ENCODE assay signal across 26 cellular contexts in genomic region chr5:150596826-150597225, GRCh38. TPM values are rescaled to one million over a fixed set of nuclear protein-coding genes. Genes with fewer than 3 reads are reported as not detected.
A peak's percentile ranks its signal among the peaks of the same experiment; 100 is the strongest.
DNase-seq lines count a peak whose midpoint lies in the region; FAIRE-seq and TF ChIP-seq lines count a peak whose summit lies in the region.
"Had no signal": no experiment of that assay in that cellular context is flagged by ENCODE, and none has a peak within 500 bp of the region (broad histone marks: within the 10 kb centered on the region; RNA-seq: fewer than 3 reads in every experiment).

No MANE protein-coding gene starts in this region.

- TF ChIP-seq CTCF in NB4 (IDR thresholded peaks at IDR 0.05; ENCODE audit: low read depth, low read length) (no peak), endothelial cell of umbilical vein (IDR thresholded peaks at IDR 0.05; ENCODE audit: extremely low read depth in 1 of 2, insufficient read depth in 1 of 2, low read depth in 1 of 2, low read length in 2 of 2) (no peak)

- no peak overlapping the region for H3K4me2 ChIP-seq in endothelial cell of umbilical vein (ENCODE audit: insufficient read depth, low read length)
- H3K4me2 ChIP-seq: neural progenitor cell had no signal

- no TSS peak for BruUV-seq in endothelial cell of umbilical vein (replicated peaks; lab: Mats Ljungman, UMichigan)

- no peak overlapping the region for H2AFZ ChIP-seq in endothelial cell of umbilical vein (ENCODE audit: low read depth, low read length)
- H2AFZ ChIP-seq: neural progenitor cell had no signal

- no peaks in the 10 kb centered on the region for H4K20me1 ChIP-seq in endothelial cell of umbilical vein (replicated peaks; ENCODE audit: control insufficient read depth, extremely low read depth, insufficient read depth, low read length)

- no peaks in the 10 kb centered on the region for H3K36me3 ChIP-seq in endothelial cell of umbilical vein (ENCODE audit: control insufficient read depth in 2 of 2, extremely low read depth in 1 of 2, insufficient read depth in 2 of 2, low read length in 2 of 2)
- no peaks in the 10 kb centered on the region for H3K36me3 ChIP-seq in skeletal muscle tissue (ENCODE audit: control insufficient read depth in 3 of 3, insufficient read depth in 3 of 3, low read length in 3 of 3)
- H3K36me3 ChIP-seq: esophagus squamous epithelium, MG63, neural progenitor cell had no signal

- TF ChIP-seq POLR2A in NB4 (IDR thresholded peaks at IDR 0.05; ENCODE audit: extremely low read depth, insufficient read length) (no peak), endothelial cell of umbilical vein (IDR thresholded peaks at IDR 0.05; ENCODE audit: low read depth, low read length) (no peak)

- no peaks in the 10 kb centered on the region for H3K4me1 Mint-ChIP-seq in activated naive CD4-positive, alpha-beta T cell treated with anti-CD3 and anti-CD28 coated beads, Interleukin-2, amount 10 ng/mL, durations not matched to agents 7 days and 5 days
- H3K4me1 Mint-ChIP-seq: CD8-positive, alpha-beta memory T cell had no signal

- H3K27ac ChIP-seq in endothelial cell of umbilical vein (ENCODE audit: insufficient read depth, low read depth, low read length): no peak overlapping the region
- peak overlapping the region; percentile 72 for H3K27ac ChIP-seq in skeletal muscle tissue (ENCODE audit: low read depth, low read length)
- H3K27ac ChIP-seq: neural progenitor cell had no signal

- intact Hi-C loops in endothelial cell of umbilical vein (cut with micrococcal nuclease): no loop called here

- H3K79me2 ChIP-seq in endothelial cell of umbilical vein (ENCODE audit: control insufficient read depth, insufficient read depth, low read length): no peaks in the 10 kb centered on the region

- no peaks in the 10 kb centered on the region for H3K27me3 ChIP-seq in endothelial cell of umbilical vein (ENCODE audit: control insufficient read depth in 2 of 2, insufficient read depth in 2 of 2, low read length in 2 of 2)
- no peaks in the 10 kb centered on the region for H3K27me3 ChIP-seq in skeletal muscle tissue (ENCODE audit: control insufficient read depth in 3 of 3, insufficient read depth in 3 of 3, low read length in 3 of 3)
- H3K27me3 ChIP-seq: esophagus squamous epithelium, MG63, neural progenitor cell had no signal

- no peaks in the 10 kb centered on the region for H3K9me1 ChIP-seq in endothelial cell of umbilical vein (replicated peaks; ENCODE audit: control insufficient read depth, extremely low read depth, insufficient read depth, low read length)

- POLR2A ChIA-PET in endothelial cell of umbilical vein (lab: Charles Lee): no interaction called here

- CTCF ChIA-PET in endothelial cell of umbilical vein (lab: Charles Lee): interaction anchor here (1.1 kb wide), 1 partner anchor 16 kb away, joined by 3 read pairs; no protein-coding TSS in a partner anchor
- CTCF ChIA-PET in activated naive CD4-positive, alpha-beta T cell treated with anti-CD3 and anti-CD28 coated beads, Interleukin-2, amount 10 ng/mL, durations not matched to agents 7 days and 5 days (lab: Charles Lee): no interaction called here

- no peak overlapping the region for H3K27ac Mint-ChIP-seq in activated naive CD4-positive, alpha-beta T cell treated with anti-CD3 and anti-CD28 coated beads, Interleukin-2, amount 10 ng/mL, durations not matched to agents 7 days and 5 days
- H3K27ac Mint-ChIP-seq: activated naive CD4-positive, alpha-beta T cell treated with anti-CD3 and anti-CD28 coated beads for 36 hours; CD8-positive, alpha-beta memory T cell; IgD-negative memory B cell; neural progenitor cell had no signal

- no peak overlapping the region for H3K4me3 Mint-ChIP-seq in activated naive CD4-positive, alpha-beta T cell treated with anti-CD3 and anti-CD28 coated beads, Interleukin-2, amount 10 ng/mL, durations not matched to agents 7 days and 5 days
- H3K4me3 Mint-ChIP-seq: activated naive CD4-positive, alpha-beta T cell treated with anti-CD3 and anti-CD28 coated beads for 36 hours; CD8-positive, alpha-beta memory T cell; IgD-negative memory B cell; neural progenitor cell had no signal

- peak; percentile 42 for FAIRE-seq in endothelial cell of umbilical vein (lab: Jason Lieb, UNC)
- FAIRE-seq: GM12891, GM19239 had no signal

- DNase-seq in CD1c-positive myeloid dendritic cell (ENCODE audit: extremely low spot score) (peak; percentile 5), NB4 (ENCODE audit: low read depth) (peak; percentile 98), endothelial cell of umbilical vein (ENCODE audit: low read depth, low spot score) (no peak), NCI-H82 treated with DMSO at 0.1 percent for 48 hours (lab: John Stamatoyannopoulos, UW; ENCODE audit: unreplicated experiment) (no peak), C1 segment of cervical spinal cord (lab: John Stamatoyannopoulos, UW) (no peak)
- no peak for DNase-seq in activated naive CD4-positive, alpha-beta T cell treated with anti-CD3 and anti-CD28 coated beads, Interleukin-2, amount 10 ng/mL, durations not matched to agents 7 days and 5 days
- DNase-seq: activated naive CD4-positive, alpha-beta T cell treated with anti-CD3 and anti-CD28 coated beads for 36 hours; activated T-cell treated with anti-CD3 and anti-CD28 coated beads, Interleukin-2, amount 50 U/mL, for 48 hours; anterior cingulate cortex; CD8-positive, alpha-beta memory T cell; cerebellar nuclear complex; DMS79; effector CD4-positive, alpha-beta T cell; esophagus squamous epithelium; MG63; NCI-H187 treated with DMSO at 0.1 percent for 48 hours; NCI-H774; PC-3; stimulated activated CD8-positive, alpha-beta memory T cell treated with anti-CD3 and anti-CD28 coated beads, Interleukin-4, amount 100 ng/mL, for 48 hours; substantia nigra had no signal

- peaks cover 6% of the 10 kb centered on the region for H3K27me3 Mint-ChIP-seq in activated naive CD4-positive, alpha-beta T cell treated with anti-CD3 and anti-CD28 coated beads, Interleukin-2, amount 10 ng/mL, durations not matched to agents 7 days and 5 days

- no peaks in the 10 kb centered on the region for H3K36me3 Mint-ChIP-seq in activated naive CD4-positive, alpha-beta T cell treated with anti-CD3 and anti-CD28 coated beads, Interleukin-2, amount 10 ng/mL, durations not matched to agents 7 days and 5 days
- H3K36me3 Mint-ChIP-seq: CD8-positive, alpha-beta memory T cell; neural progenitor cell had no signal

- H3K4me3 ChIP-seq in NB4 (ENCODE audit: low read depth, low read length) (peak overlapping the region; percentile 34), endothelial cell of umbilical vein (replicated peaks in 1 of 3; ENCODE audit: insufficient read depth in 1 of 3, low read depth in 1 of 3, low read length in 3 of 3) (no peak overlapping the region), skeletal muscle tissue (ENCODE audit: low read length in 3 of 3) (no peak overlapping the region)
- H3K4me3 ChIP-seq: esophagus squamous epithelium, MG63, neural progenitor cell had no signal

- H3K9me3 ChIP-seq in endothelial cell of umbilical vein (replicated peaks; ENCODE audit: control insufficient read depth, insufficient read depth, low read length) (no peaks in the 10 kb centered on the region), skeletal muscle tissue (ENCODE audit: control insufficient read depth in 3 of 3, low read length in 3 of 3) (no peaks in the 10 kb centered on the region)
- H3K9me3 ChIP-seq: esophagus squamous epithelium, MG63 had no signal

- H3K9me3 Mint-ChIP-seq in activated naive CD4-positive, alpha-beta T cell treated with anti-CD3 and anti-CD28 coated beads, Interleukin-2, amount 10 ng/mL, durations not matched to agents 7 days and 5 days: no peaks in the 10 kb centered on the region
- H3K9me3 Mint-ChIP-seq: activated naive CD4-positive, alpha-beta T cell treated with anti-CD3 and anti-CD28 coated beads for 36 hours; CD8-positive, alpha-beta memory T cell; IgD-negative memory B cell; neural progenitor cell had no signal

- H3K9ac ChIP-seq in endothelial cell of umbilical vein (replicated peaks; ENCODE audit: extremely low read depth, insufficient read depth, low read length): no peak overlapping the region
- no peak overlapping the region for H3K9ac ChIP-seq in skeletal muscle tissue (ENCODE audit: low read depth in 1 of 3, low read length in 3 of 3)
- H3K9ac ChIP-seq: neural progenitor cell had no signal

- H3K4me1 ChIP-seq in endothelial cell of umbilical vein (ENCODE audit: control insufficient read depth, extremely low read depth, insufficient read depth, low read length): peaks cover 41% of the 10 kb centered on the region
- peaks cover 46 to 67% (median 67%) of the 10 kb centered on the region in 3 donors for H3K4me1 ChIP-seq in skeletal muscle tissue (ENCODE audit: control insufficient read depth in 3 of 3, insufficient read depth in 3 of 3, low read length in 3 of 3)

- dilution Hi-C loops in endothelial cell of umbilical vein (cut with MboI; ENCODE audit: extremely low pct_ligation_motif_present, low sequenced_read_pairs): no loop called here

TF ChIP-seq in endothelial cell of umbilical vein, 7 proteins besides CTCF, POLR2A, EP300 and RAD21:
- TF ChIP-seq FOS (IDR thresholded peaks at IDR 0.05; ENCODE audit: borderline replicate concordance, insufficient read depth, low read length) (no peak), MYC (IDR thresholded peaks at IDR 0.05; ENCODE audit: low read depth, low read length) (no peak), JUN (IDR thresholded peaks at IDR 0.05; ENCODE audit: borderline replicate concordance, insufficient read depth, insufficient read length, low read depth) (no peak), POLR2AphosphoS5 (IDR thresholded peaks at IDR 0.05; ENCODE audit: insufficient read depth, low read depth, low read length) (no peak), GATA2 (IDR thresholded peaks at IDR 0.05; ENCODE audit: insufficient read depth, insufficient read length, low read depth, low read length) (no peak), EZH2 (IDR thresholded peaks at IDR 0.05; ENCODE audit: borderline replicate concordance, low read depth, low read length, severe bottlenecking) (no peak), MAX (IDR thresholded peaks at IDR 0.05; ENCODE audit: insufficient read depth, insufficient read length) (no peak)
TF ChIP-seq in endothelial cell of umbilical vein: peak in this region for 0.

RNA-seq across cellular contexts. Expression of gene SYNPO, which starts 43.6 kb away (rescaled TPM):
- 93.9 and 121 TPM in 2 replicates for total RNA-seq in endothelial cell of umbilical vein
- polyA plus RNA-seq in endothelial cell of umbilical vein: 56.9 and 68.4 TPM in 2 replicates
- polyA plus RNA-seq in endothelial cell of umbilical vein (2011; cell fraction: cytosol; rRNA removed): 58.1 and 70.3 TPM in 2 replicates
- 80.9 and 110 TPM in 2 replicates for polyA plus RNA-seq in endothelial cell of umbilical vein (2011; cell fraction: nucleus; rRNA removed)
- polyA plus RNA-seq in endothelial cell of umbilical vein (2012): 58.3 and 66.7 TPM in 2 replicates
- polyA minus RNA-seq in endothelial cell of umbilical vein: 84.2 and 147 TPM in 2 replicates
- 8.7 TPM for polyA minus RNA-seq in endothelial cell of umbilical vein (2011; cell fraction: cytosol; rRNA and poly(A)+ RNA removed)
- 66.6 and 71.2 TPM in 2 replicates for polyA minus RNA-seq in endothelial cell of umbilical vein (2011; cell fraction: nucleus; rRNA and poly(A)+ RNA removed)
- 6.3 TPM for total RNA-seq in skeletal muscle tissue
- total RNA-seq: SK-MEL-5 had no signal
- polyA plus RNA-seq: CD8-positive, alpha-beta memory T cell had no signal

Comparison
In these comparisons a context has a peak if more than half of its experiments do, and no peak if none do; other contexts are left out.
1. DNase-seq: peak in CD1c-positive myeloid dendritic cell (single experiment) and NB4 (single experiment); none in endothelial cell of umbilical vein (single experiment), activated naive CD4-positive, alpha-beta T cell treated with anti-CD3 and anti-CD28 coated beads, Interleukin-2, amount 10 ng/mL, durations not matched to agents 7 days and 5 days (single experiment), NCI-H82 treated with DMSO at 0.1 percent for 48 hours (single experiment) and C1 segment of cervical spinal cord (0 of 14).
2. RNA of gene SYNPO, which starts 43.6 kb away (total RNA-seq): 93.9 to 121 TPM in endothelial cell of umbilical vein; 6.3 TPM in skeletal muscle tissue (single experiment); every median in the first group is over 10 times any median in the second.